1 cellular context compared by ENCODE assay signal in the genomic region with DNA sequence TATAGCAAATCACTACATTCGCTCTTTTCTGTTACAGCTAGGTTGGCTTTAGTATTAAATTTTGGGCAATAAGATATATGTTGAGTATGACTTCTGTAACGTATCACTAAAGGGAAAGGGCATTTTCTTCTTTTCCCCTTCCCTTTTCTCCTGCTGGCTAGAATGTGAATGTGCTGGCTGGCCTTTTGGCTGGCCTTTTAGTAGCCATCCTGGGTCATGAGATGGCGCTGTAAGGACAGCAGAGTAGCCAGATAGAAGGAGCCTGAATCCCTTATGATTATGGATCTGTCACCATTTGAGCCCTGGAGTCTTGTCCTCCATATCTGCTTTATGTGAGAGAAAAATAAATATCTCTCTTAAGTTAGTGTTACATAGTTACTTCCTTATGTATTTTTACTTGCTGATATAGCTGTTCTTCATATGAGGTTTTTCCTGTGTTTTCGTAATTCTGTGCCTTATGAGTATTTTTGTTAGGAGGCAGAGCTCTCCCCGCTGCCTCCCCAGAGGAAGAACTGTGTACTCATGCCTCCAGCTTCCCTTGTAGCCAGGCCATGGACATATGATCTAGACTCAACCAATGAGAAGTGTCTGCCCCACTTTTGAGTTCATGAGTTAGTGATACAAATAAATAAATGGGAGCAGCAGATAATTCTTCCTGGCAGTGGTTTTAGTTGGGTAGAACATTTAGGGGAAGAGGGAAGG.
TF ChIP-seq lines count a peak whose summit lies in the region.

No MANE protein-coding gene starts in this region.

TF ChIP-seq in H1, 55 proteins besides CTCF, POLR2A, EP300 and RAD21:
- TF ChIP-seq TEAD4 (IDR thresholded peaks at IDR 0.05; ENCODE audit: low read depth, low read length) (peak; percentile 94), RXRA (IDR thresholded peaks at IDR 0.05; ENCODE audit: insufficient read depth, low read depth, low read length) (no peak)
TF ChIP-seq in H1: peak in this region for 1.
